In genomic region chr14:99189201-99189801, GRCh38 we compare ENCODE assay signal across 11 cellular contexts.
DNase-seq lines count a peak whose midpoint lies in the region; ATAC-seq and TF ChIP-seq lines count a peak whose summit lies in the region.
"Had no signal": no experiment of that assay in that cellular context is flagged by ENCODE, and none has a peak within 500 bp of the region (broad histone marks: within the 10 kb centered on the region; RNA-seq: fewer than 3 reads in every experiment).

No MANE protein-coding gene starts in this region.

- no peaks in the 10 kb centered on the region for H3K36me3 Mint-ChIP-seq in natural killer cell treated with Interleukin-12 subunit alpha and Interleukin-12 subunit beta and Interleukin-15 and Interleukin-18, amount 100 ng/mL, for 72 hours

- TF ChIP-seq CTCF in gastrocnemius medialis (IDR thresholded peaks at IDR 0.05 in 4 of 5, conservative IDR thresholded peaks at IDR 0.05 in 1 of 5) = no peak
- no peak for TF ChIP-seq CTCF in uterus (IDR thresholded peaks at IDR 0.05)

- H3K36me3 ChIP-seq in gastrocnemius medialis (no peaks in the 10 kb centered on the region), uterus (no peaks in the 10 kb centered on the region)
- H3K36me3 ChIP-seq: esophagus squamous epithelium, HAP-1 had no signal

- peak; percentile 12 to 27 for ATAC-seq in natural killer cell treated with Interleukin-12 subunit alpha and Interleukin-12 subunit beta and Interleukin-15 and Interleukin-18, amount 100 ng/mL, for 72 hours
- ATAC-seq in gastrocnemius medialis = no peak
- no peak for ATAC-seq in GM21528 (IDR thresholded peaks at IDR 0.05; ENCODE audit: low FRiP score, unreplicated experiment)

- TF ChIP-seq POLR2A in gastrocnemius medialis (IDR thresholded peaks at IDR 0.05) (no peak), uterus (IDR thresholded peaks at IDR 0.05) (no peak)

- H3K4me3 ChIP-seq in gastrocnemius medialis (no peak overlapping the region), uterus (no peak overlapping the region)
- H3K4me3 ChIP-seq: esophagus squamous epithelium, HAP-1 had no signal

- no peaks in the 10 kb centered on the region for H3K9me3 Mint-ChIP-seq in natural killer cell treated with Interleukin-12 subunit alpha and Interleukin-12 subunit beta and Interleukin-15 and Interleukin-18, amount 100 ng/mL, for 72 hours

- peaks cover 0 to 6% of the 10 kb centered on the region in 2 donors for H3K4me1 ChIP-seq in gastrocnemius medialis
- no peaks in the 10 kb centered on the region for H3K4me1 ChIP-seq in uterus

- no peaks in the 10 kb centered on the region for H3K27me3 Mint-ChIP-seq in natural killer cell treated with Interleukin-12 subunit alpha and Interleukin-12 subunit beta and Interleukin-15 and Interleukin-18, amount 100 ng/mL, for 72 hours

- in situ Hi-C loops in G401 (cut with HindIII; ENCODE audit: low sequenced_read_pairs) (no loop called here), gastrocnemius medialis (cut with MboI; ENCODE audit: low sequenced_read_pairs in 4 of 4) (no loop called here)

- H3K27ac ChIP-seq in angular gyrus (ENCODE audit: low read depth, low read length) = peak overlapping the region; percentile 17
- no peak overlapping the region for H3K27ac ChIP-seq in gastrocnemius medialis
- no peak overlapping the region for H3K27ac ChIP-seq in uterus

- H3K4me3 Mint-ChIP-seq in natural killer cell treated with Interleukin-12 subunit alpha and Interleukin-12 subunit beta and Interleukin-15 and Interleukin-18, amount 100 ng/mL, for 72 hours = peak overlapping the region; percentile 71

- intact Hi-C loops in gastrocnemius medialis (cut with DNase I; ENCODE audit: low total_unique reads) (no loop called here), uterus (cut with DNase I; ENCODE audit: low total_unique reads) (no loop called here)

- DNase-seq in G401 (ENCODE audit: low spot score) (peak; percentile 39), gastrocnemius medialis (no peak), uterus (no peak), iPS-NIHi7 (ENCODE audit: extremely low spot score) (no peak)
- DNase-seq in activated CD4-positive, alpha-beta T cell treated with anti-CD3 and anti-CD28 coated beads, Interleukin-2, amount 50 U/mL, for 1 hour = peak; percentile 49
- no peak for DNase-seq in natural killer cell treated with Interleukin-12 subunit alpha and Interleukin-12 subunit beta and Interleukin-15 and Interleukin-18, amount 100 ng/mL, for 72 hours (ENCODE audit: low spot score)
- DNase-seq: esophagus squamous epithelium, NCI-H446 treated with DMSO at 0.1 percent for 48 hours had no signal

- H3K9me3 ChIP-seq in gastrocnemius medialis (no peaks in the 10 kb centered on the region), uterus (no peaks in the 10 kb centered on the region)
- H3K9me3 ChIP-seq: esophagus squamous epithelium, HAP-1 had no signal

- peaks cover 59 to 70% of the 10 kb centered on the region in 2 donors for H3K4me1 Mint-ChIP-seq in natural killer cell treated with Interleukin-12 subunit alpha and Interleukin-12 subunit beta and Interleukin-15 and Interleukin-18, amount 100 ng/mL, for 72 hours (ENCODE audit: low read depth in 2 of 2)

- H3K27me3 ChIP-seq in gastrocnemius medialis = peaks cover 0 to 3% (median 0%) of the 10 kb centered on the region in 3 donors
- no peaks in the 10 kb centered on the region for H3K27me3 ChIP-seq in uterus
- H3K27me3 ChIP-seq: esophagus squamous epithelium had no signal

- H3K27ac Mint-ChIP-seq in natural killer cell treated with Interleukin-12 subunit alpha and Interleukin-12 subunit beta and Interleukin-15 and Interleukin-18, amount 100 ng/mL, for 72 hours = peak overlapping the region; percentile 66 to 79

Comparison
In these comparisons a context has a peak if more than half of its experiments do, and no peak if none do; other contexts are left out.
1. DNase-seq: peak in G401 (single experiment) and activated CD4-positive, alpha-beta T cell treated with anti-CD3 and anti-CD28 coated beads, Interleukin-2, amount 50 U/mL, for 1 hour (single experiment); none in natural killer cell treated with Interleukin-12 subunit alpha and Interleukin-12 subunit beta and Interleukin-15 and Interleukin-18, amount 100 ng/mL, for 72 hours (single experiment), gastrocnemius medialis (0 of 2), uterus (0 of 2) and iPS-NIHi7 (single experiment).
2. ATAC-seq: peak in natural killer cell treated with Interleukin-12 subunit alpha and Interleukin-12 subunit beta and Interleukin-15 and Interleukin-18, amount 100 ng/mL, for 72 hours (2 of 2); none in gastrocnemius medialis (0 of 2) and GM21528 (single experiment).